1 cellular context compared by ENCODE assay signal in the genomic region with DNA sequence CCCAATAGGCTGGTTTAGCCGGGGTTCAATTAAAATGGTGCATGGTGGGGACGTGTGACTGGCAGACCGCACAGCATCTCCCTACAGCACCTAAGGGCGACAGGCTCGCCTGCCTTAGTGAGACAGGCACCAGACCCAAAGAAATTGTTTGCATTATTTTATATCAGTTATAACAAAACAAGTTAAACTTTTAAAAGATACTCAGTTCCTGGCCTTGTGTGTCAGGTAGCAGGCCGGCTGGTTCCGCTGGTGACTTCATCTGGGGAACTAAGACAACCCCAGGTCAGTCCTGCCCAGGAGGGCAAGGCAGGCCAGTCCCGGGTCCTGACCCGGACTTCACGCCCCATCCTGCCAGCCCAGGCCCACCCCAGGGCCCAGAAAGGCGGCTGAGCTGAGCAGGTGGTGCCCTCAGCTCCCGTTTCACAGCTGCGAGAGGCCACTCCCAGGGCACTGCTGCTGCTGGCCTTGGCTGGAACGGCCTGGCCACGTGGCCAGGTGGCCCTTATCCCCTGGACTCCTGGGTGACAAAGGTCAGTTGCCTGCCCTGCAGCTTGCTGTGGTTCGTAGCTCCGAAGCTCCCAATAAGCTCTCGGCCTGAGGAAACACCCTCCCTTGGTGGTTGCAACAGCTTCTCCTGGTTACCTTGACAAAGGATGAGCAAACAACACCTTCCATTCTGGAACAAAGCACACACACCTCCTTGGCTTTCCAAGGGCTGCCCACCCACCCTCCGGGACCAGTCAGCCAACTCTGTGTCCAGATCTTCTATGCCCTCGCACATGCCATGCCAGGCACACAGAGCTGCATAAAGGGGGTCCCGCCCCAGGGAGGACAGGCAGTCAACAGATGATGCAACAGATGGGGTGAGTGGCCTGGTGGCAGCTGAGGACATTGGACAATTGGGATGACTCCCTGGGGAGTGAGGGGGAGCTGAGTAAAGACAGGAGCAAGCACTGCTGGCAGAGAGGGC.
TF ChIP-seq lines count a peak whose summit lies in the region.

No MANE protein-coding gene starts in this region.

TF ChIP-seq in HepG2, 621 proteins besides CTCF, POLR2A, EP300 and RAD21 (continued from another document):
- TF ChIP-seq, protein P1, sequence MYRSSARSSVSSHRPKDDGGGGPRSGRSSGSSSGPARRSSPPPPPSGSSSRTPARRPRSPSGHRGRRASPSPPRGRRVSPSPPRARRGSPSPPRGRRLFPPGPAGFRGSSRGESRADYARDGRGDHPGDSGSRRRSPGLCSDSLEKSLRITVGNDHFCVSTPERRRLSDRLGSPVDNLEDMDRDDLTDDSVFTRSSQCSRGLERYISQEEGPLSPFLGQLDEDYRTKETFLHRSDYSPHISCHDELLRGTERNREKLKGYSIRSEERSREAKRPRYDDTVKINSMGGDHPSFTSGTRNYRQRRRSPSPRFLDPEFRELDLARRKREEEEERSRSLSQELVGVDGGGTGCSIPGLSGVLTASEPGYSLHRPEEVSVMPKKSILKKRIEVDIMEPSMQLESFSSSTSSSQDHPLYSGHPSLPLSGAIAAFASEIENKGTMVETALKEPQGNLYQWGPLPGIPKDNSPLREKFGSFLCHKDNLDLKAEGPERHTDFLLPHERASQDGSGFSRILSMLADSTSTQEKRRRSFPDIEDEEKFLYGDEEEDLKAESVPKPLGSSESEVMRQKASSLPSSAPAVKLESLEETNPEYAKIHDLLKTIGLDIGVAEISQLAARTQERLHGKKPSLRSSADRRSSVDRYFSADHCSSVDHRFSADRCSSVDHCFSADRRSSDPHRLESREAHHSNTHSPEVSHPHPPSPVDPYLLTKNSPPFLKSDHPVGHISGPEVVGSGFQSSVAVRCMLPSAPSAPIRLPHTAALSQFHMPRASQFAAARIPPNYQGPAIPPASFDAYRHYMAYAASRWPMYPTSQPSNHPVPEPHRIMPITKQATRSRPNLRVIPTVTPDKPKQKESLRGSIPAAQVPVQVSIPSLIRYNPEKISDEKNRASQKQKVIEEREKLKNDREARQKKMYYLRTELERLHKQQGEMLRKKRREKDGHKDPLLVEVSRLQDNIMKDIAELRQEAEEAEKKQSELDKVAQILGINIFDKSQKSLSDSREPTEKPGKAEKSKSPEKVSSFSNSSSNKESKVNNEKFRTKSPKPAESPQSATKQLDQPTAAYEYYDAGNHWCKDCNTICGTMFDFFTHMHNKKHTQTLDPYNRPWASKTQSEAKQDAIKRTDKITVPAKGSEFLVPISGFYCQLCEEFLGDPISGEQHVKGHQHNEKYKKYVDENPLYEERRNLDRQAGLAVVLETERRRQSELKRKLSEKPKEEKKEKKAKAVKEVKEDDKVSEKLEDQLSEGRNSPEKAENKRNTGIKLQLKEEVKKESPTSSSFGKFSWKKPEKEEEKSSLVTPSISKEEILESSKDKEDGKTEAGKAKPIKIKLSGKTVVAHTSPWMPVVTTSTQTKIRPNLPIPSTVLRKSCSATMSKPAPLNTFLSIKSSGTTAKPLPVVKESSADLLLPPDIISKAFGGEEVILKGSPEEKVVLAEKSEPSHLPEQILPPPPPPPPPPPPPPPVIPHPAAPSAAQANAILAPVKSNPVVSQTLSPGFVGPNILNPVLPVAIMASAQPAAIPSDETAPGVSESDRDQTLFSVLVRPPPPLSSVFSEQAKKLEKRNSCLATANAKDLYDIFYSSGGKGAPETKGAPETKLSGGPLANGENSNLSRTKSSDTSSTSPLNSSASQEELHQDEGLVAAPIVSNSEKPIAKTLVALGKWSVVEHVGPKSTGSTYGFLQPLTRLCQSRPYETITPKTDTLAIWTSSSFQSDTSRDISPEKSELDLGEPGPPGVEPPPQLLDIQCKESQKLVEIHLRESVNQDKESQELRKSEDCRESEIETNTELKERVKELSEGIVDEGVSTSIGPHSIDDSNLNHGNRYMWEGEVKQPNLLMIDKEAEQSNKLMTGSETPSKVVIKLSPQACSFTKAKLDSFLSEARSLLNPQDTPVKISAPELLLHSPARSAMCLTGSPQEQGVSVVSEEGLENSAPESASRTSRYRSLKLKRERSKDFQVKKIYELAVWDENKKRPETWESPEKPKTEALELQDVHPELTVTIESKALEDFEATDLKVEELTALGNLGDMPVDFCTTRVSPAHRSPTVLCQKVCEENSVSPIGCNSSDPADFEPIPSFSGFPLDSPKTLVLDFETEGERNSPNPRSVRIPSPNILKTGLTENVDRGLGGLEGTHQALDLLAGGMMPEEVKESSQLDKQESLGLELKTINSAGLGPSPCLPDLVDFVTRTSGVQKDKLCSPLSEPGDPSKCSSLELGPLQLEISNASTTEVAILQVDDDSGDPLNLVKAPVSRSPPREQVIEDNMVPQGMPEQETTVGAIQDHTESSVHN (CRISPR knock-in tag; IDR thresholded peaks at IDR 0.05), result no peak
- TF ChIP-seq ZNF101 (CRISPR knock-in tag; IDR thresholded peaks at IDR 0.05; ENCODE audit: borderline replicate concordance, low read depth), result 0 out of 2 replicates have a peak, but pooled peaks have one; percentile 63
- no peak for TF ChIP-seq IKZF1 (IDR thresholded peaks at IDR 0.05)
- no peak for TF ChIP-seq MLLT10 (CRISPR knock-in tag; IDR thresholded peaks at IDR 0.05)
- peak; percentile 99 for TF ChIP-seq LBX2 (CRISPR knock-in tag; IDR thresholded peaks at IDR 0.05; ENCODE audit: borderline replicate concordance)
- peak; percentile 97 for TF ChIP-seq CEBPG (CRISPR knock-in tag; IDR thresholded peaks at IDR 0.05)
- no peak for TF ChIP-seq PBX3 (CRISPR knock-in tag; IDR thresholded peaks at IDR 0.05; ENCODE audit: borderline replicate concordance)
- TF ChIP-seq NBN (conservative IDR thresholded peaks at IDR 0.05), result no peak
- TF ChIP-seq CENPX (CRISPR knock-in tag; IDR thresholded peaks at IDR 0.05), result no peak
- peak; percentile 87 for TF ChIP-seq BCL6 (CRISPR knock-in tag; IDR thresholded peaks at IDR 0.05)
- TF ChIP-seq ZNF713 (CRISPR knock-in tag; IDR thresholded peaks at IDR 0.05), result no peak
- TF ChIP-seq ZSCAN31 (CRISPR knock-in tag; IDR thresholded peaks at IDR 0.05; ENCODE audit: low read depth), result peak; percentile 66
- TF ChIP-seq NR1H2 (CRISPR knock-in tag; IDR thresholded peaks at IDR 0.05; ENCODE audit: borderline replicate concordance, low read depth), result 0 out of 2 replicates have a peak, but pooled peaks have one; percentile 55
- TF ChIP-seq MBD4 (IDR thresholded peaks at IDR 0.05; ENCODE audit: borderline replicate concordance, low read length), result no peak
- peak; percentile 99; the same call in 1 of the 2 replicates for TF ChIP-seq ZNF235 (CRISPR knock-in tag; IDR thresholded peaks at IDR 0.05; ENCODE audit: borderline replicate concordance)
- peak; percentile 99 for TF ChIP-seq NR0B2 (CRISPR knock-in tag; IDR thresholded peaks at IDR 0.05)
- TF ChIP-seq JDP2 (CRISPR knock-in tag; IDR thresholded peaks at IDR 0.05; ENCODE audit: borderline replicate concordance), result peak; percentile 89; the same call in 1 of the 2 replicates
- TF ChIP-seq ZSCAN30 (CRISPR knock-in tag; IDR thresholded peaks at IDR 0.05), result peak; percentile 88; the same call in 1 of the 2 replicates
- no peak for TF ChIP-seq NCOA5 (CRISPR knock-in tag; IDR thresholded peaks at IDR 0.05)
- peak; percentile 88 for TF ChIP-seq KDM6A (CRISPR knock-in tag; IDR thresholded peaks at IDR 0.05; ENCODE audit: low read depth)
- peak; percentile 71 for TF ChIP-seq POLR2G (IDR thresholded peaks at IDR 0.05; ENCODE audit: low read depth, low read length)
- no peak for TF ChIP-seq NFE2L1 (CRISPR knock-in tag; IDR thresholded peaks at IDR 0.05; ENCODE audit: borderline replicate concordance)
- peak; percentile 70 for TF ChIP-seq ZHX2 (IDR thresholded peaks at IDR 0.05; ENCODE audit: low read depth)
- no peak for TF ChIP-seq ZHX2 (CRISPR knock-in tag; IDR thresholded peaks at IDR 0.05; ENCODE audit: borderline replicate concordance)
- TF ChIP-seq FOXA3 (CRISPR knock-in tag; IDR thresholded peaks at IDR 0.05), result peak; percentile 84
- TF ChIP-seq ZNF788 (CRISPR knock-in tag; IDR thresholded peaks at IDR 0.05; ENCODE audit: borderline replicate concordance), result peak; percentile 99
- no peak; the same call in 1 of the 2 replicates for TF ChIP-seq GTF3A (CRISPR knock-in tag; conservative IDR thresholded peaks at IDR 0.05)
- peak; percentile 33; the same call in 1 of the 2 replicates for TF ChIP-seq ELF1 (CRISPR knock-in tag; IDR thresholded peaks at IDR 0.05)
- peak; percentile 68 for TF ChIP-seq ZEB1 (IDR thresholded peaks at IDR 0.05; ENCODE audit: insufficient replicate concordance, low read depth)
- TF ChIP-seq PAWR (CRISPR knock-in tag; IDR thresholded peaks at IDR 0.05; ENCODE audit: borderline replicate concordance), result no peak
- TF ChIP-seq FUBP1 (CRISPR knock-in tag; IDR thresholded peaks at IDR 0.05; ENCODE audit: borderline replicate concordance), result no peak; the same call in 1 of the 2 replicates
- 0 out of 2 replicates have a peak, but pooled peaks have one; percentile 60 for TF ChIP-seq STAT5B (CRISPR knock-in tag; IDR thresholded peaks at IDR 0.05)
